ENCODE assay signal across 1 cellular context in genomic region chr12:116551952-116552749, GRCh38.
TF ChIP-seq lines count a peak whose summit lies in the region.

No MANE protein-coding gene starts in this region.

TF ChIP-seq in GM23338, 12 proteins besides CTCF, POLR2A, EP300 and RAD21 (continued from another document):
- TF ChIP-seq ZNF462 (CRISPR knock-in tag; IDR thresholded peaks at IDR 0.05) (no peak), EZH2phosphoT487 (IDR thresholded peaks at IDR 0.05; ENCODE audit: unreplicated experiment) (no peak), POLR2AphosphoS5 (IDR thresholded peaks at IDR 0.05; ENCODE audit: low read depth) (no peak), ZNF331 (CRISPR knock-in tag; IDR thresholded peaks at IDR 0.05; ENCODE audit: low read depth) (no peak), EZH2 (IDR thresholded peaks at IDR 0.05; ENCODE audit: low read depth, unreplicated experiment) (no peak), JUNB (IDR thresholded peaks at IDR 0.05; ENCODE audit: unreplicated experiment) (no peak), ZNF114 (CRISPR knock-in tag; IDR thresholded peaks at IDR 0.05) (no peak), STAT1 (IDR thresholded peaks at IDR 0.05; ENCODE audit: unreplicated experiment) (no peak)
